8 cellular contexts compared by ENCODE assay signal in the genomic region with DNA sequence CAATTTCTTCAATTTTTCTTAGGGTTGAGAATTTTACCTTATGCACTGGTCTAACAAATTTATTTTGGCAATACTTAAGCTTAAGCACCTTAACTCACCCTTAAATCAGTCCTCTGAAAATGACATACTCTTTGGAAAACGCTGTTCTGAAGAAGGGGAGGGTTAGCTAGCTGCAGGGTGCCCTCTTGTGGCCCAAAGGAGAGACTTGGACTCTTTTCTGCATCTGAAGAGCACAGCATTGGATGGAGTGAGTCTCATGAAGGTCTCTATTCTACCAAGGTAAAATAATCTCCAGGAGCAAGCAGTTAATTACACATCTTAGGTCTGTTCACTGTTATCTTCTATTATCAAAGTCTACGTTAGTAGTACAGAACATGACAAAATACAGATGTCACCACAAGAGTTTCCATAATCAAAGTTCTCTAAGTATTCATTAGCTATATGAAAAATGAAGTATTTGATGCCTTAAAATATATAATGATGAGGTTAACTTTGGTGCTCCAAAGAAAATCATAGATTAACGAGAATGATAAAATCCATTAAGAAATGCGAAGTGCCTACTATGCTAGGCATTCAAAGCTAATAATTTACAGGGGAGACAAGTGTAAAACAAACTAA. TPM values are rescaled to one million over a fixed set of nuclear protein-coding genes. Genes with fewer than 3 reads are reported as not detected.
DNase-seq lines count a peak whose midpoint lies in the region; FAIRE-seq and TF ChIP-seq lines count a peak whose summit lies in the region.

No MANE protein-coding gene starts in this region.

- POLR2A ChIA-PET in H1 (lab: Charles Lee; ENCODE audit: partially characterized antibody), result interaction anchor here (0.7 to 1.4 kb wide), 4 partner anchors 20 to 121 kb away, joined by 3 to 5 read pairs (median 4); partner anchors contain the start of gene RHOB

- H3K4me2 ChIP-seq in H1 (ENCODE audit: insufficient read depth in 1 of 2, low read depth in 2 of 2, low read length in 2 of 2), result no peak overlapping the region

- H3K79me2 ChIP-seq in H1 (ENCODE audit: control insufficient read depth in 1 of 2, insufficient read depth in 2 of 2, low read length in 2 of 2), result peaks cover 21 to 93% of the 10 kb centered on the region in 2 experiments

- H2BK120ac ChIP-seq in H1 (replicated peaks; ENCODE audit: low read depth, low read length), result no peak overlapping the region

- no peak overlapping the region for H2AK5ac ChIP-seq in H1 (ENCODE audit: low read depth, low read length)

- H3K4me3 ChIP-seq in HFF-Myc (replicated peaks; ENCODE audit: low read depth, low read length), result no peak overlapping the region
- no peak overlapping the region for H3K4me3 ChIP-seq in H1 (ENCODE audit: extremely low read depth in 1 of 4, insufficient read depth in 2 of 4, low read depth in 3 of 4, low read length in 4 of 4)
- no peak overlapping the region for H3K4me3 ChIP-seq in tibial nerve

- H3K4ac ChIP-seq in H1 (replicated peaks; ENCODE audit: insufficient read length, low read depth, low read length), result no peak overlapping the region

- H3K23me2 ChIP-seq in H1 (ENCODE audit: low read depth, low read length), result no peaks in the 10 kb centered on the region

- peak; percentile 57 for DNase-seq in NCI-H748 (lab: John Stamatoyannopoulos, UW; ENCODE audit: unreplicated experiment)
- no peak for DNase-seq in NCI-H748 treated with DMSO at 0.1 percent for 48 hours (lab: John Stamatoyannopoulos, UW)
- DNase-seq in HFF-Myc (ENCODE audit: extremely low read depth, low read depth), result peak; percentile 27
- peak; percentile 74 for DNase-seq in NCI-H1694 (lab: John Stamatoyannopoulos, UW)
- DNase-seq in activated CD4-positive, alpha-beta T cell treated with anti-CD3 and anti-CD28 coated beads for 1 hour, result peak; percentile 21
- DNase-seq in H1 (ENCODE audit: low read depth in 1 of 2, low spot score in 2 of 2), result no peak
- DNase-seq in middle frontal gyrus (ENCODE audit: extremely low spot score, low spot score), result peak; percentile 31
- peak in 1 of 2 donors; percentile 52 for DNase-seq in tibial nerve (ENCODE audit: low spot score in 2 of 2)

- TF ChIP-seq POLR2A in H1 (IDR thresholded peaks at IDR 0.05; ENCODE audit: control extremely low read depth in 1 of 2, low read depth in 2 of 2, low read length in 2 of 2) (no peak), tibial nerve (IDR thresholded peaks at IDR 0.05) (no peak)

- H3K4me1 ChIP-seq in H1 (replicated peaks in 1 of 4; ENCODE audit: control insufficient read depth in 3 of 4, insufficient read depth in 4 of 4, low read length in 3 of 4), result peaks cover 0 to 4% (median 1%) of the 10 kb centered on the region in 4 experiments; a peak in 2 of 7 replicates
- H3K4me1 ChIP-seq in tibial nerve, result peaks cover 0 to 39% (median 5%) of the 10 kb centered on the region in 4 donors

- H2BK15ac ChIP-seq in H1 (ENCODE audit: low read length), result no peak overlapping the region

- H2BK20ac ChIP-seq in H1 (ENCODE audit: low read length), result no peak overlapping the region

- no peak overlapping the region for H3K23ac ChIP-seq in H1 (ENCODE audit: insufficient read length)

- no peak overlapping the region for H3K56ac ChIP-seq in H1 (replicated peaks; ENCODE audit: insufficient read length, low read depth, low read length)

- H3K36me3 ChIP-seq in H1 (ENCODE audit: control insufficient read depth in 2 of 4, insufficient read depth in 4 of 4, low read length in 3 of 4), result peaks cover 3 to 30% (median 4%) of the 10 kb centered on the region in 4 experiments; a peak in 3 of 8 replicates
- H3K36me3 ChIP-seq in tibial nerve, result peaks cover 0 to 26% (median 4%) of the 10 kb centered on the region in 3 donors

- no peak overlapping the region for H3K27ac ChIP-seq in H1 (ENCODE audit: low read depth, low read length)
- no peak overlapping the region for H3K27ac ChIP-seq in tibial nerve

- CTCF ChIA-PET in H1 (lab: Charles Lee; ENCODE audit: partially characterized antibody), result interaction anchor here (0.5 to 4.2 kb wide), 38 partner anchors 9 to 317 kb away, joined by 3 to 16 read pairs (median 4); partner anchors contain the start of gene SDC1

- H3K9ac ChIP-seq in H1 (replicated peaks in 1 of 4; ENCODE audit: extremely low read depth in 1 of 4, low read depth in 3 of 4, low read length in 3 of 4), result no peak overlapping the region

- H4K8ac ChIP-seq in H1 (ENCODE audit: extremely low read depth, insufficient read depth, low read length), result no peak overlapping the region

- H2AFZ ChIP-seq in H1 (ENCODE audit: low read length), result no peak overlapping the region

- no peaks in the 10 kb centered on the region for H3K27me3 ChIP-seq in H1 (replicated peaks in 1 of 4; ENCODE audit: control insufficient read depth in 3 of 4, extremely low read depth in 1 of 4, insufficient read depth in 3 of 4, low read length in 3 of 4)
- no peaks in the 10 kb centered on the region for H3K27me3 ChIP-seq in tibial nerve

- TF ChIP-seq EP300 in H1 (IDR thresholded peaks at IDR 0.05; ENCODE audit: borderline replicate concordance in 1 of 2, low read depth in 2 of 2, low read length in 2 of 2) (no peak), tibial nerve (IDR thresholded peaks at IDR 0.05) (no peak)

- no peak overlapping the region for H3K14ac ChIP-seq in H1 (ENCODE audit: insufficient read length)

- H4K20me1 ChIP-seq in H1 (replicated peaks in 1 of 2; ENCODE audit: control insufficient read depth in 1 of 2, insufficient read depth in 2 of 2, low read length in 2 of 2), result peaks cover 21 to 22% of the 10 kb centered on the region in 2 experiments

- H4K5ac ChIP-seq in H1 (ENCODE audit: insufficient read length, low read depth, low read length), result no peak overlapping the region

- TF ChIP-seq CTCF in HFF-Myc (IDR thresholded peaks at IDR 0.05; ENCODE audit: low read depth, low read length, missing control alignments) (peak; percentile 93), H1 (IDR thresholded peaks at IDR 0.05; ENCODE audit: control extremely low read depth in 1 of 3, insufficient read depth in 1 of 3, low read depth in 1 of 3, low read length in 3 of 3) (peak; percentile 49 to 85 (median 65)), tibial nerve (IDR thresholded peaks at IDR 0.05) (peak; percentile 31 to 73 (median 62))

- FAIRE-seq in H1 (lab: Jason Lieb, UNC), result peak; percentile 90

- H2BK12ac ChIP-seq in H1 (ENCODE audit: low read depth, low read length), result no peak overlapping the region

- TF ChIP-seq RAD21 in H1 (IDR thresholded peaks at IDR 0.05 in 1 of 2, conservative IDR thresholded peaks at IDR 0.05 in 1 of 2; ENCODE audit: low read depth in 2 of 2, low read length in 2 of 2), result peak; percentile 66 to 72

- peaks cover 12% of the 10 kb centered on the region for H3K79me1 ChIP-seq in H1 (ENCODE audit: low read depth, low read length)

- H3K9me3 ChIP-seq in H1 (ENCODE audit: insufficient read depth in 2 of 2, low read depth in 1 of 2, low read length in 1 of 2), result no peaks in the 10 kb centered on the region
- peaks cover 0 to 13% (median 0%) of the 10 kb centered on the region in 4 donors for H3K9me3 ChIP-seq in tibial nerve

- WGBS in H1 (ENCODE audit: extremely low coverage in 1 of 2, insufficient coverage in 1 of 2, insufficient read length in 1 of 2, insufficient replicate concordance in 2 of 2, low coverage in 1 of 2, low lambda C conversion rate in 2 of 2, missing lambda C conversion rate in 1 of 2), 2 experiments, result 58% methylated on average over 4 of the region's 4 CpGs; no CpG with 5 or more reads in 1 of the 2 experiments
- 56 to 65% methylated on average over 4 of the region's 4 CpGs for WGBS in tibial nerve, 2 donors

- no peak overlapping the region for H4K91ac ChIP-seq in H1 (replicated peaks; ENCODE audit: insufficient read length, low read length)

- no peak overlapping the region for H2BK5ac ChIP-seq in H1 (ENCODE audit: low read depth, low read length)

- no peak overlapping the region for H3K18ac ChIP-seq in H1 (ENCODE audit: extremely low read depth, low read length)

TF ChIP-seq in H1, 55 proteins besides CTCF, POLR2A, EP300 and RAD21:
- TF ChIP-seq SIX5 (IDR thresholded peaks at IDR 0.05; ENCODE audit: low read depth, low read length), result no peak
- TF ChIP-seq CEBPB (IDR thresholded peaks at IDR 0.05; ENCODE audit: low read depth, low read length), result no peak
- TF ChIP-seq TEAD4 (IDR thresholded peaks at IDR 0.05; ENCODE audit: low read depth, low read length), result no peak
- no peak for TF ChIP-seq SP2 (IDR thresholded peaks at IDR 0.05; ENCODE audit: low read length)
- no peak for TF ChIP-seq NRF1 (IDR thresholded peaks at IDR 0.05; ENCODE audit: low read depth, low read length)
- no peak for TF ChIP-seq MAX (IDR thresholded peaks at IDR 0.05)
- no peak for TF ChIP-seq POU5F1 (IDR thresholded peaks at IDR 0.05; ENCODE audit: low read depth, low read length)
- no peak for TF ChIP-seq CBX8 (IDR thresholded peaks at IDR 0.05; ENCODE audit: borderline replicate concordance, low read depth, low read length)

RNA-seq across cellular contexts. Expression of gene PUM2, which starts 24.4 kb away (rescaled TPM):
- total RNA-seq in H1 (2021; fragmentation: NEBNext Ultra II Directional; extraction: Animal tissue kit (Norgen Biotek cat#: 25700)), result 109 and 114 TPM in 2 replicates
- polyA plus RNA-seq in H1 (2011; rRNA removed), result 30.1 and 46.6 TPM in 2 replicates
- 40.1 TPM for polyA plus RNA-seq in H1 (2011; cell fraction: cytosol; rRNA removed)
- polyA plus RNA-seq in H1 (2011; cell fraction: nucleus; rRNA removed), result 37.3 TPM
- 33.7 to 56.1 TPM (median 47.0 TPM) in 4 replicates for polyA plus RNA-seq in H1 (2012, experiment 1 of 2)
- 2.6 TPM for polyA plus RNA-seq in H1 (2012, experiment 2 of 2)
- polyA plus RNA-seq in H1 (2013, experiment 1 of 2), result 31.1 TPM
- polyA plus RNA-seq in H1 (2013, experiment 2 of 2), result 31.5 TPM
- 336 and 378 TPM in 2 replicates for polyA minus RNA-seq in H1 (2011; rRNA and poly(A)+ RNA removed)
- polyA minus RNA-seq in H1 (2011; cell fraction: cytosol; rRNA and poly(A)+ RNA removed), result 98.2 TPM
- polyA minus RNA-seq in H1 (2011; cell fraction: nucleus; rRNA and poly(A)+ RNA removed), result 170 TPM
- 10 to 100 TPM; 62.0 to 78.2 (median 73.5) TPM for total RNA-seq in tibial nerve

Comparison
In these comparisons a context has a peak if more than half of its experiments do, and no peak if none do; other contexts are left out.
1. DNase-seq: peak in NCI-H748 (single experiment), HFF-Myc (single experiment), NCI-H1694 (single experiment), activated CD4-positive, alpha-beta T cell treated with anti-CD3 and anti-CD28 coated beads for 1 hour (single experiment) and middle frontal gyrus (single experiment); none in NCI-H748 treated with DMSO at 0.1 percent for 48 hours (single experiment) and H1 (0 of 2).
2. Peak in every context shown above with its lines, with median percentiles within 50 percentile points of each other: CTCF ChIP-seq.